ENCODE assay signal across 8 cellular contexts in genomic region chr3:179181021-179181472, GRCh38. TPM values are rescaled to one million over a fixed set of nuclear protein-coding genes. Genes with fewer than 3 reads are reported as not detected.
DNase-seq lines count a peak whose midpoint lies in the region; ATAC-seq and TF ChIP-seq lines count a peak whose summit lies in the region.

No MANE protein-coding gene starts in this region.

- TF ChIP-seq CTCF in adrenal gland (IDR thresholded peaks at IDR 0.05) (no peak), colonic mucosa (IDR thresholded peaks at IDR 0.05) (no peak), spleen (IDR thresholded peaks at IDR 0.05 in 8 of 11, conservative IDR thresholded peaks at IDR 0.05 in 3 of 11) (no peak)

- ATAC-seq in GM18909 (IDR thresholded peaks at IDR 0.05; ENCODE audit: poor library complexity, unreplicated experiment): peak; percentile 64
- peak; percentile 56 for ATAC-seq in HG02981 (IDR thresholded peaks at IDR 0.05; ENCODE audit: unreplicated experiment)

- no peaks in the 10 kb centered on the region for H3K36me3 ChIP-seq in adrenal gland (replicated peaks in 1 of 2)
- no peaks in the 10 kb centered on the region for H3K36me3 ChIP-seq in colonic mucosa
- no peaks in the 10 kb centered on the region for H3K36me3 ChIP-seq in spleen

- DNase-seq in adrenal gland (no peak), lung microvascular endothelial cell (ENCODE audit: low read depth in 2 of 2) (peak; percentile 59 to 83), GDM1 (lab: John Stamatoyannopoulos, UW) (no peak), NCI-H1930 (lab: John Stamatoyannopoulos, UW) (no peak), colonic mucosa (no peak), spleen (no peak)

- no peak overlapping the region for H3K9ac ChIP-seq in colonic mucosa (ENCODE audit: low read depth in 2 of 2, low read length in 2 of 2)

- H3K27me3 ChIP-seq in adrenal gland: no peaks in the 10 kb centered on the region
- no peaks in the 10 kb centered on the region for H3K27me3 ChIP-seq in colonic mucosa
- no peaks in the 10 kb centered on the region for H3K27me3 ChIP-seq in spleen (replicated peaks in 1 of 7)

- intact Hi-C loops in adrenal gland (cut with DNase I) (no loop called here), colonic mucosa (cut with DNase I) (loop anchor here (5.0 kb wide), 1 partner anchor 754 kb away; no protein-coding TSS in a partner anchor), spleen (cut with DNase I; ENCODE audit: low total_unique reads) (no loop called here)

- peaks cover 40 to 71% of the 10 kb centered on the region in 2 donors for H3K4me1 ChIP-seq in adrenal gland (replicated peaks in 1 of 2)
- H3K4me1 ChIP-seq in colonic mucosa: no peaks in the 10 kb centered on the region
- H3K4me1 ChIP-seq in spleen: peaks cover 13 to 100% (median 57%) of the 10 kb centered on the region in 6 donors

- H3K4me3 ChIP-seq in adrenal gland: no peak overlapping the region
- H3K4me3 ChIP-seq in colonic mucosa: no peak overlapping the region
- H3K4me3 ChIP-seq in spleen: no peak overlapping the region

- WGBS in adrenal gland, 4 donors: 7 to 20% (median 13%) methylated on average over 1 of the region's 1 CpG
- 26 to 41% (median 28%) methylated on average over 1 of the region's 1 CpG for WGBS in spleen, 5 donors

- H3K9me3 ChIP-seq in adrenal gland (replicated peaks in 1 of 3) (no peaks in the 10 kb centered on the region), colonic mucosa (no peaks in the 10 kb centered on the region), spleen (no peaks in the 10 kb centered on the region)

- H3K27ac ChIP-seq in adrenal gland (peak overlapping the region; percentile 12 to 86 (median 66)), colonic mucosa (no peak overlapping the region), spleen (peak overlapping the region in 3 of 8 donors; percentile 25 to 40 (median 28))

- TF ChIP-seq POLR2A in adrenal gland (IDR thresholded peaks at IDR 0.05): no peak
- no peak for TF ChIP-seq POLR2A in spleen (IDR thresholded peaks at IDR 0.05)

RNA-seq across cellular contexts. Expression of gene PIK3CA, which starts 32.9 kb away (rescaled TPM):
- 10 to 100 TPM; 11.4 to 30.6 (median 24.6) TPM for total RNA-seq in adrenal gland
- polyA plus RNA-seq in adrenal gland: 10 to 100 TPM in 1 of 3 donors, 1 to 10 TPM in 2; 4.1 to 32.2 (median 4.7) TPM
- total RNA-seq in lung microvascular endothelial cell: 18.7 and 23.2 TPM in 2 replicates
- 10 to 100 TPM; 11.3 to 18.0 TPM for total RNA-seq in colonic mucosa
- total RNA-seq in spleen: 10 to 100 TPM; 28.3 to 40.2 (median 32.0) TPM
- polyA plus RNA-seq in spleen: 1 to 10 TPM; 4.9 to 6.2 (median 5.5) TPM

Comparison
In these comparisons a context has a peak if more than half of its experiments do, and no peak if none do; other contexts are left out.
1. DNase-seq: peak in lung microvascular endothelial cell (2 of 2); none in adrenal gland (0 of 7), GDM1 (single experiment), NCI-H1930 (0 of 2), colonic mucosa (single experiment) and spleen (single experiment).